In genomic region chr4:143335979-143336827, GRCh38 we compare ENCODE assay signal across 1 cellular context.
A peak's percentile ranks its signal among the peaks of the same experiment; 100 is the strongest.
TF ChIP-seq lines count a peak whose summit lies in the region.

No MANE protein-coding gene starts in this region.

TF ChIP-seq in K562, 482 proteins besides CTCF, POLR2A, EP300 and RAD21 (continued from another document and continues in another):
- TF ChIP-seq HMGN3 (IDR thresholded peaks at IDR 0.05; ENCODE audit: borderline replicate concordance, extremely low read depth, insufficient read length, low read depth, low read length) (peak; percentile 17), POLR2H (tag; IDR thresholded peaks at IDR 0.05; ENCODE audit: low read depth) (no peak), LCOR (CRISPR knock-in tag; IDR thresholded peaks at IDR 0.05) (peak; percentile 73; the same call in 1 of the 2 replicates), RBM39 (optimal IDR thresholded peaks at IDR 0.05; ENCODE audit: low read depth, low read length) (no peak), ZNF785 (CRISPR knock-in tag; IDR thresholded peaks at IDR 0.05) (no peak), SP1 (CRISPR knock-in tag; IDR thresholded peaks at IDR 0.05) (peak; percentile 24; the same call in 1 of the 2 replicates), DDX20 (tag; IDR thresholded peaks at IDR 0.05; ENCODE audit: low read depth) (no peak), FOXK2 (conservative IDR thresholded peaks at IDR 0.05 in 1 of 2, IDR thresholded peaks at IDR 0.05 in 1 of 2; ENCODE audit: low read depth in 2 of 2) (peak; percentile 73 to 74), SMARCA4 (IDR thresholded peaks at IDR 0.05) (no peak), TCF3 (CRISPR knock-in tag; IDR thresholded peaks at IDR 0.05) (no peak), EGR1 (conservative IDR thresholded peaks at IDR 0.05) (peak; percentile 68), ZNF197 (CRISPR knock-in tag; IDR thresholded peaks at IDR 0.05; ENCODE audit: low read depth) (no peak), HBP1 (CRISPR knock-in tag; IDR thresholded peaks at IDR 0.05) (no peak), SUPT5H (IDR thresholded peaks at IDR 0.05) (peak; percentile 64), SETDB1 (IDR thresholded peaks at IDR 0.05; ENCODE audit: low read length) (no peak), SPI1 (IDR thresholded peaks at IDR 0.05; ENCODE audit: borderline replicate concordance, low read depth, low read length) (peak; percentile 62; the same call in 1 of the 2 replicates), RBBP5 (IDR thresholded peaks at IDR 0.05; ENCODE audit: borderline replicate concordance, insufficient read depth, low read length, poor library complexity, severe bottlenecking) (no peak), TCF7 (IDR thresholded peaks at IDR 0.05; ENCODE audit: borderline replicate concordance) (no peak), MAX (CRISPR knock-in tag; IDR thresholded peaks at IDR 0.05) (no peak), SNIP1 (IDR thresholded peaks at IDR 0.05; ENCODE audit: low read depth) (no peak), PTRF (tag; IDR thresholded peaks at IDR 0.05) (no peak), UBTF (IDR thresholded peaks at IDR 0.05; ENCODE audit: borderline replicate concordance in 1 of 2, low read depth in 2 of 2, low read length in 2 of 2) (peak in 1 of 2 experiments; percentile 20; a peak in 2 of 4 replicates), CREB1 (IDR thresholded peaks at IDR 0.05) (no peak; the same call in 1 of the 2 replicates), CREB1 (CRISPR knock-in tag; IDR thresholded peaks at IDR 0.05) (0 out of 2 replicates have a peak, but pooled peaks have one; percentile 41), NRF1 (conservative IDR thresholded peaks at IDR 0.05 in 1 of 2, IDR thresholded peaks at IDR 0.05 in 1 of 2) (no peak), JUN (IDR thresholded peaks at IDR 0.05; ENCODE audit: borderline replicate concordance, low read depth, low read length) (peak; percentile 27; the same call in 1 of the 2 replicates), JUN (CRISPR knock-in tag; IDR thresholded peaks at IDR 0.05; ENCODE audit: borderline replicate concordance) (no peak), IFI16 (CRISPR knock-in tag; IDR thresholded peaks at IDR 0.05) (no peak), TFAP4 (CRISPR knock-in tag; IDR thresholded peaks at IDR 0.05; ENCODE audit: borderline replicate concordance) (peak; percentile 60; the same call in 1 of the 2 replicates), HCFC1 (IDR thresholded peaks at IDR 0.05; ENCODE audit: low read depth, low read length) (peak; percentile 89), ZNF143 (CRISPR knock-in tag; IDR thresholded peaks at IDR 0.05) (peak; percentile 84), ZBTB17 (CRISPR knock-in tag; IDR thresholded peaks at IDR 0.05) (0 out of 2 replicates have a peak, but pooled peaks have one; percentile 26), GABPA (tag; conservative IDR thresholded peaks at IDR 0.05; ENCODE audit: low read depth) (peak; percentile 25; the same call in 1 of the 2 replicates), ZNF311 (CRISPR knock-in tag; IDR thresholded peaks at IDR 0.05) (no peak), POLR2G (IDR thresholded peaks at IDR 0.05; ENCODE audit: low read depth, low read length) (peak; percentile 78), HNRNPL (IDR thresholded peaks at IDR 0.05; ENCODE audit: low read depth, low read length) (peak; percentile 68), ZNF778 (CRISPR knock-in tag; IDR thresholded peaks at IDR 0.05) (no peak), ZNF507 (tag; conservative IDR thresholded peaks at IDR 0.05) (no peak), HOXB6 (CRISPR knock-in tag; IDR thresholded peaks at IDR 0.05; ENCODE audit: borderline replicate concordance) (no peak), MTA3 (IDR thresholded peaks at IDR 0.05; ENCODE audit: borderline replicate concordance) (no peak), ZBTB7A (IDR thresholded peaks at IDR 0.05; ENCODE audit: borderline replicate concordance, control insufficient read depth, low read depth, low read length) (peak; percentile 45; the same call in 1 of the 2 replicates), L3MBTL2 (IDR thresholded peaks at IDR 0.05) (0 out of 2 replicates have a peak, but pooled peaks have one; percentile 31), NFATC3 (IDR thresholded peaks at IDR 0.05) (no peak), POLR2AphosphoS5 (IDR thresholded peaks at IDR 0.05; ENCODE audit: control insufficient read depth, insufficient read depth, low read depth, low read length) (peak; percentile 58; the same call in 1 of the 2 replicates), FOXA3 (CRISPR knock-in tag; conservative IDR thresholded peaks at IDR 0.05 in 1 of 2, IDR thresholded peaks at IDR 0.05 in 1 of 2) (no peak)
- TF ChIP-seq, protein P1, sequence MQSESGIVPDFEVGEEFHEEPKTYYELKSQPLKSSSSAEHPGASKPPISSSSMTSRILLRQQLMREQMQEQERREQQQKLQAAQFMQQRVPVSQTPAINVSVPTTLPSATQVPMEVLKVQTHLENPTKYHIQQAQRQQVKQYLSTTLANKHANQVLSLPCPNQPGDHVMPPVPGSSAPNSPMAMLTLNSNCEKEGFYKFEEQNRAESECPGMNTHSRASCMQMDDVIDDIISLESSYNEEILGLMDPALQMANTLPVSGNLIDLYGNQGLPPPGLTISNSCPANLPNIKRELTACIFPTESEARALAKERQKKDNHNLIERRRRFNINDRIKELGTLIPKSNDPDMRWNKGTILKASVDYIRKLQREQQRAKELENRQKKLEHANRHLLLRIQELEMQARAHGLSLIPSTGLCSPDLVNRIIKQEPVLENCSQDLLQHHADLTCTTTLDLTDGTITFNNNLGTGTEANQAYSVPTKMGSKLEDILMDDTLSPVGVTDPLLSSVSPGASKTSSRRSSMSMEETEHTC (IDR thresholded peaks at IDR 0.05) = no peak
- TF ChIP-seq, protein P2, sequence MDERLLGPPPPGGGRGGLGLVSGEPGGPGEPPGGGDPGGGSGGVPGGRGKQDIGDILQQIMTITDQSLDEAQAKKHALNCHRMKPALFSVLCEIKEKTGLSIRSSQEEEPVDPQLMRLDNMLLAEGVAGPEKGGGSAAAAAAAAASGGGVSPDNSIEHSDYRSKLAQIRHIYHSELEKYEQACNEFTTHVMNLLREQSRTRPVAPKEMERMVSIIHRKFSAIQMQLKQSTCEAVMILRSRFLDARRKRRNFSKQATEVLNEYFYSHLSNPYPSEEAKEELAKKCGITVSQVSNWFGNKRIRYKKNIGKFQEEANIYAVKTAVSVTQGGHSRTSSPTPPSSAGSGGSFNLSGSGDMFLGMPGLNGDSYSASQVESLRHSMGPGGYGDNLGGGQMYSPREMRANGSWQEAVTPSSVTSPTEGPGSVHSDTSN (CRISPR knock-in tag; IDR thresholded peaks at IDR 0.05; ENCODE audit: low read depth) = no peak
- TF ChIP-seq, protein P2 (tag; conservative IDR thresholded peaks at IDR 0.05; ENCODE audit: low read depth) = no peak
- TF ChIP-seq, protein P3, sequence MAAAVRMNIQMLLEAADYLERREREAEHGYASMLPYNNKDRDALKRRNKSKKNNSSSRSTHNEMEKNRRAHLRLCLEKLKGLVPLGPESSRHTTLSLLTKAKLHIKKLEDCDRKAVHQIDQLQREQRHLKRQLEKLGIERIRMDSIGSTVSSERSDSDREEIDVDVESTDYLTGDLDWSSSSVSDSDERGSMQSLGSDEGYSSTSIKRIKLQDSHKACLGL (CRISPR knock-in tag; IDR thresholded peaks at IDR 0.05; ENCODE audit: borderline replicate concordance, poor library complexity, severe bottlenecking) = no peak
- TF ChIP-seq, protein P4, sequence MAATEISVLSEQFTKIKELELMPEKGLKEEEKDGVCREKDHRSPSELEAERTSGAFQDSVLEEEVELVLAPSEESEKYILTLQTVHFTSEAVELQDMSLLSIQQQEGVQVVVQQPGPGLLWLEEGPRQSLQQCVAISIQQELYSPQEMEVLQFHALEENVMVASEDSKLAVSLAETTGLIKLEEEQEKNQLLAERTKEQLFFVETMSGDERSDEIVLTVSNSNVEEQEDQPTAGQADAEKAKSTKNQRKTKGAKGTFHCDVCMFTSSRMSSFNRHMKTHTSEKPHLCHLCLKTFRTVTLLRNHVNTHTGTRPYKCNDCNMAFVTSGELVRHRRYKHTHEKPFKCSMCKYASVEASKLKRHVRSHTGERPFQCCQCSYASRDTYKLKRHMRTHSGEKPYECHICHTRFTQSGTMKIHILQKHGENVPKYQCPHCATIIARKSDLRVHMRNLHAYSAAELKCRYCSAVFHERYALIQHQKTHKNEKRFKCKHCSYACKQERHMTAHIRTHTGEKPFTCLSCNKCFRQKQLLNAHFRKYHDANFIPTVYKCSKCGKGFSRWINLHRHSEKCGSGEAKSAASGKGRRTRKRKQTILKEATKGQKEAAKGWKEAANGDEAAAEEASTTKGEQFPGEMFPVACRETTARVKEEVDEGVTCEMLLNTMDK (IDR thresholded peaks at IDR 0.05; ENCODE audit: borderline replicate concordance, insufficient read depth, low read depth, low read length, poor library complexity, severe bottlenecking) = no peak
- TF ChIP-seq, protein P5, sequence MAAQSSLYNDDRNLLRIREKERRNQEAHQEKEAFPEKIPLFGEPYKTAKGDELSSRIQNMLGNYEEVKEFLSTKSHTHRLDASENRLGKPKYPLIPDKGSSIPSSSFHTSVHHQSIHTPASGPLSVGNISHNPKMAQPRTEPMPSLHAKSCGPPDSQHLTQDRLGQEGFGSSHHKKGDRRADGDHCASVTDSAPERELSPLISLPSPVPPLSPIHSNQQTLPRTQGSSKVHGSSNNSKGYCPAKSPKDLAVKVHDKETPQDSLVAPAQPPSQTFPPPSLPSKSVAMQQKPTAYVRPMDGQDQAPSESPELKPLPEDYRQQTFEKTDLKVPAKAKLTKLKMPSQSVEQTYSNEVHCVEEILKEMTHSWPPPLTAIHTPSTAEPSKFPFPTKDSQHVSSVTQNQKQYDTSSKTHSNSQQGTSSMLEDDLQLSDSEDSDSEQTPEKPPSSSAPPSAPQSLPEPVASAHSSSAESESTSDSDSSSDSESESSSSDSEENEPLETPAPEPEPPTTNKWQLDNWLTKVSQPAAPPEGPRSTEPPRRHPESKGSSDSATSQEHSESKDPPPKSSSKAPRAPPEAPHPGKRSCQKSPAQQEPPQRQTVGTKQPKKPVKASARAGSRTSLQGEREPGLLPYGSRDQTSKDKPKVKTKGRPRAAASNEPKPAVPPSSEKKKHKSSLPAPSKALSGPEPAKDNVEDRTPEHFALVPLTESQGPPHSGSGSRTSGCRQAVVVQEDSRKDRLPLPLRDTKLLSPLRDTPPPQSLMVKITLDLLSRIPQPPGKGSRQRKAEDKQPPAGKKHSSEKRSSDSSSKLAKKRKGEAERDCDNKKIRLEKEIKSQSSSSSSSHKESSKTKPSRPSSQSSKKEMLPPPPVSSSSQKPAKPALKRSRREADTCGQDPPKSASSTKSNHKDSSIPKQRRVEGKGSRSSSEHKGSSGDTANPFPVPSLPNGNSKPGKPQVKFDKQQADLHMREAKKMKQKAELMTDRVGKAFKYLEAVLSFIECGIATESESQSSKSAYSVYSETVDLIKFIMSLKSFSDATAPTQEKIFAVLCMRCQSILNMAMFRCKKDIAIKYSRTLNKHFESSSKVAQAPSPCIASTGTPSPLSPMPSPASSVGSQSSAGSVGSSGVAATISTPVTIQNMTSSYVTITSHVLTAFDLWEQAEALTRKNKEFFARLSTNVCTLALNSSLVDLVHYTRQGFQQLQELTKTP (IDR thresholded peaks at IDR 0.05; ENCODE audit: low read depth in 1 of 2, partially characterized antibody in 2 of 2) = peak in 1 of 2 experiments; percentile 86
- TF ChIP-seq, protein P6, sequence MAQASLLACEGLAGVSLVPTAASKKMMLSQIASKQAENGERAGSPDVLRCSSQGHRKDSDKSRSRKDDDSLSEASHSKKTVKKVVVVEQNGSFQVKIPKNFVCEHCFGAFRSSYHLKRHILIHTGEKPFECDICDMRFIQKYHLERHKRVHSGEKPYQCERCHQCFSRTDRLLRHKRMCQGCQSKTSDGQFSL (CRISPR knock-in tag; IDR thresholded peaks at IDR 0.05) = no peak
- TF ChIP-seq, protein P6 (tag; IDR thresholded peaks at IDR 0.05) = peak in 1 of 2 experiments; percentile 70; a peak in 1 of 4 replicates
